9 cellular contexts compared by ENCODE assay signal in genomic region chr4:14711259-14711658, GRCh38.
"Had no signal": no experiment of that assay in that cellular context is flagged by ENCODE, and none has a peak within 500 bp of the region (broad histone marks: within the 10 kb centered on the region; RNA-seq: fewer than 3 reads in every experiment).

No MANE protein-coding gene starts in this region.

- H3K4me3 ChIP-seq: GM23248, HAP-1 had no signal

- DNase-seq: GM23248, GOT3, H7, HFFc6, KBM-7 had no signal

- ATAC-seq: HCT116, HepG2 had no signal

- H3K9me3 ChIP-seq: HAP-1 had no signal

- H3K27ac ChIP-seq: GM23248, HL-60 had no signal

- H3K4me1 ChIP-seq: HAP-1 had no signal

- H3K36me3 ChIP-seq: HAP-1 had no signal
